24 cellular contexts compared by ENCODE assay signal in the genomic region with DNA sequence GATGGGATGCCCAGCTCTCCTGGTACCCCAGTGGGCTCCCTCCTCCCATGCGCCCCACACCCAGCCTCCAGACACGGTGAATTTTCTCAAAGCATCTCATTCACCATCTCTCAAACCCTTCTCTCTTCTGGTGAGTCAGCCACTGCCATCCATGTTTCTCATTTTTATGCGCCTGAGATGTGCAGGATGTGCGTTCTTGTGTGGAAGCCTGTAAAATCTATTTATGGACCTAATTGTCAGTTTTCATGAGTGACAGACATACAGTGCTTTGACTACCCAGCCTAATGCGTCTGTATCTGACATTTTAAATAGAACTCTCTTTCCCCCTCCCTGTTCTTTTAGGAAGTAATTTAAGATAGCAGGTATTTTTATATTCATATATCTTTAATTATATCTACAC.
DNase-seq lines count a peak whose midpoint lies in the region; ATAC-seq, FAIRE-seq and TF ChIP-seq lines count a peak whose summit lies in the region.
"Had no signal": no experiment of that assay in that cellular context is flagged by ENCODE, and none has a peak within 500 bp of the region (broad histone marks: within the 10 kb centered on the region; RNA-seq: fewer than 3 reads in every experiment).

No MANE protein-coding gene starts in this region.

- no peak overlapping the region for H3K9ac ChIP-seq in BLaER1
- H3K9ac ChIP-seq in kidney (ENCODE audit: low read length in 2 of 2): no peak overlapping the region
- H3K9ac ChIP-seq: BLaER1 treated with 17β-estradiol and CSF1 and Interleukin-3, amounts not matched to agents 10 nM and 100 nM had no signal

- ATAC-seq in GM18511 (IDR thresholded peaks at IDR 0.05; ENCODE audit: unreplicated experiment): no peak
- ATAC-seq: CD8-positive, alpha-beta T cell; GM12878 had no signal

- H3K9me3 ChIP-seq in BLaER1 (no peaks in the 10 kb centered on the region), kidney (ENCODE audit: control insufficient read depth in 1 of 2, low read length in 2 of 2) (no peaks in the 10 kb centered on the region)
- H3K9me3 ChIP-seq: BE2C; BLaER1 treated with 17β-estradiol and CSF1 and Interleukin-3, amounts not matched to agents 10 nM and 100 nM; Caco-2 had no signal

- H3K4me1 ChIP-seq in BLaER1 (peaks cover 22% of the 10 kb centered on the region), kidney (ENCODE audit: control insufficient read depth in 1 of 2, insufficient read depth in 1 of 2, low read depth in 1 of 2, low read length in 2 of 2) (no peaks in the 10 kb centered on the region)
- H3K4me1 ChIP-seq: BE2C, Caco-2 had no signal

- H3K27ac ChIP-seq in BLaER1 (no peak overlapping the region), kidney (ENCODE audit: low read depth in 2 of 2, low read length in 2 of 2) (no peak overlapping the region)
- H3K27ac ChIP-seq: BLaER1 treated with 17β-estradiol and CSF1 and Interleukin-3, amounts not matched to agents 10 nM and 100 nM; C4-2B had no signal

- DNase-seq in EH (ENCODE audit: low read depth): peak; percentile 2
- DNase-seq in head of caudate nucleus: peak in 28 of 42 donors; percentile 3 to 74 (median 28)
- peak; percentile 54 for DNase-seq in putamen (ENCODE audit: low spot score)
- no peak for DNase-seq in kidney
- no peak for DNase-seq in activated gamma-delta T cell (lab: John Stamatoyannopoulos, UW)
- DNase-seq: 8988T; ACHN; BE2C; Caco-2; Calu3; CD4-positive, alpha-beta T cell; CD8-positive, alpha-beta T cell; DMS79 treated with DMSO at 0.1 percent for 48 hours; EL; GDM1 had no signal

- intact Hi-C loops in head of caudate nucleus (cut with DNase I) (no loop called here), kidney (cut with DNase I) (no loop called here)

- H3K4me2 ChIP-seq in BLaER1: 0 out of 2 replicates have a peak overlapping the region, but pooled peaks have one; percentile 5

- no peak overlapping the region for H3K4me3 ChIP-seq in BLaER1
- H3K4me3 ChIP-seq in kidney (ENCODE audit: low read length in 2 of 2): no peak overlapping the region
- H3K4me3 ChIP-seq: BLaER1 treated with 17β-estradiol and CSF1 and Interleukin-3, amounts not matched to agents 10 nM and 100 nM; GM12878 had no signal

- no peaks in the 10 kb centered on the region for H3K27me3 ChIP-seq in BLaER1
- H3K27me3 ChIP-seq: BE2C; BLaER1 treated with 17β-estradiol and CSF1 and Interleukin-3, amounts not matched to agents 10 nM and 100 nM had no signal

- H3K36me3 ChIP-seq in BLaER1 (peaks cover 11% of the 10 kb centered on the region), kidney (ENCODE audit: control insufficient read depth in 1 of 2, insufficient read depth in 2 of 2, low read length in 2 of 2) (no peaks in the 10 kb centered on the region)
- H3K36me3 ChIP-seq: BE2C; BLaER1 treated with 17β-estradiol and CSF1 and Interleukin-3, amounts not matched to agents 10 nM and 100 nM had no signal

- TF ChIP-seq CTCF in kidney (IDR thresholded peaks at IDR 0.05; ENCODE audit: borderline replicate concordance, extremely low read depth, insufficient read depth): no peak

- FAIRE-seq in kidney (lab: Jason Lieb, UNC): no peak
- FAIRE-seq: A204.1, D721Med, GM12878, GM12892, GM18507 had no signal

- no peaks in the 10 kb centered on the region for H4K20me1 ChIP-seq in BLaER1
- H4K20me1 ChIP-seq: BLaER1 treated with 17β-estradiol and CSF1 and Interleukin-3, amounts not matched to agents 10 nM and 100 nM had no signal

Comparison
In these comparisons a context has a peak if more than half of its experiments do, and no peak if none do; other contexts are left out.
1. DNase-seq: peak in EH (single experiment), head of caudate nucleus (28 of 42) and putamen (single experiment); none in kidney (single experiment) and activated gamma-delta T cell (single experiment).